Comparison of ENCODE assay signal across 24 cellular contexts in the genomic region with DNA sequence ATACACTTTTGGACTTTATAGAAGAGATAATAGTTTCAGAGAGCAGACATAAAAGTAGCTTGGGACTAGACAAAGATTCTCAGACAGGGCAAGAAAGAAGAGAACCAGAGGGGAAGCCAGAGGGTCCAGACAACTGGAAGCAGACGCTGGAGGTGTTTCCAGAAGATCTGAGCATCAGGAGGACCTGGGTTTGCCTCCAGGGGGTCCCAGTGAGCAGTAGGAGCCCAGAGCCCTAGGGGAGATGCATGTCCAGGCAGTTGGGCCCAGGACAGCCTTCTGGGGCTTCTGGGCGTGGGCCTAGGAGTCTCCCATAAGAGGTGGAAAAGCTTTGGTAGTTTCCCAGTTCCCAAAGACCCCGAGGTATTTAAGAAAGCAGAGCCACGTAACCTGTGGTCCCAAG.
DNase-seq lines count a peak whose midpoint lies in the region; ATAC-seq and TF ChIP-seq lines count a peak whose summit lies in the region.
"Had no signal": no experiment of that assay in that cellular context is flagged by ENCODE, and none has a peak within 500 bp of the region (broad histone marks: within the 10 kb centered on the region; RNA-seq: fewer than 3 reads in every experiment).

No MANE protein-coding gene starts in this region.

- no peak overlapping the region for H3K9ac ChIP-seq in SK-N-SH

- H3K27me3 ChIP-seq in SK-N-SH (ENCODE audit: insufficient read depth) (no peaks in the 10 kb centered on the region), GM06990 (replicated peaks; ENCODE audit: control insufficient read depth, insufficient read depth, low read length) (no peaks in the 10 kb centered on the region)
- H3K27me3 ChIP-seq: esophagus muscularis mucosa, hepatocyte, neutrophil, suprapubic skin had no signal

- H3K9me3 Mint-ChIP-seq in natural killer cell treated with Interleukin-12 subunit alpha and Interleukin-12 subunit beta and Interleukin-15 and Interleukin-18, amount 100 ng/mL, for 72 hours: no peaks in the 10 kb centered on the region
- H3K9me3 Mint-ChIP-seq in MCF 10A (ENCODE audit: unreplicated experiment): peaks cover 28% of the 10 kb centered on the region
- H3K9me3 Mint-ChIP-seq: activated naive CD8-positive, alpha-beta T cell treated with anti-CD3 and anti-CD28 coated beads, Interleukin-2, amount 10 ng/mL, durations not matched to agents 7 days and 5 days; CD4-positive, alpha-beta T cell had no signal

- H3K4me2 ChIP-seq in SK-N-SH: no peak overlapping the region
- no peak overlapping the region for H3K4me2 ChIP-seq in OCI-LY7 (ENCODE audit: low read length)
- H3K4me2 ChIP-seq: hepatocyte had no signal

- 66% methylated on average over 3 of the region's 4 CpGs for WGBS in SK-N-SH (ENCODE audit: low lambda C conversion rate)

- H3K27ac Mint-ChIP-seq in natural killer cell treated with Interleukin-12 subunit alpha and Interleukin-12 subunit beta and Interleukin-15 and Interleukin-18, amount 100 ng/mL, for 72 hours: peak overlapping the region; percentile 17 to 50
- no peak overlapping the region for H3K27ac Mint-ChIP-seq in MCF 10A (ENCODE audit: low read depth, unreplicated experiment)
- H3K27ac Mint-ChIP-seq: activated naive CD8-positive, alpha-beta T cell treated with anti-CD3 and anti-CD28 coated beads, Interleukin-2, amount 10 ng/mL, durations not matched to agents 7 days and 5 days; CD4-positive, alpha-beta T cell; memory B cell had no signal

- no peak overlapping the region for H2AFZ ChIP-seq in SK-N-SH (ENCODE audit: low read depth)
- H2AFZ ChIP-seq in OCI-LY7 (ENCODE audit: low read length): no peak overlapping the region
- H2AFZ ChIP-seq: hepatocyte had no signal

- H3K79me2 ChIP-seq in SK-N-SH (ENCODE audit: insufficient read depth) (no peaks in the 10 kb centered on the region), OCI-LY7 (ENCODE audit: insufficient read depth, low read depth, low read length) (no peaks in the 10 kb centered on the region)
- H3K79me2 ChIP-seq: hepatocyte had no signal

- H3K4me3 ChIP-seq in SK-N-SH (ENCODE audit: low read depth in 2 of 2, low read length in 1 of 2) (no peak overlapping the region), GM06990 (replicated peaks; ENCODE audit: low read depth, low read length) (no peak overlapping the region), OCI-LY7 (ENCODE audit: low read depth, low read length, poor library complexity, severe bottlenecking) (no peak overlapping the region)
- H3K4me3 ChIP-seq: esophagus muscularis mucosa, hepatocyte, suprapubic skin had no signal

- ATAC-seq in SK-N-SH treated with all-trans-retinoic acid at 6 μM for 48 hours: no peak
- no peak for ATAC-seq in natural killer cell treated with Interleukin-12 subunit alpha and Interleukin-12 subunit beta and Interleukin-15 and Interleukin-18, amount 100 ng/mL, for 72 hours
- no peak for ATAC-seq in activated CD4-positive, CD25-positive, alpha-beta regulatory T cell treated with anti-CD3 and anti-CD28 coated beads, Interleukin-2, amount 50 U/mL, for 24 hours

- H3K4me1 ChIP-seq in SK-N-SH (ENCODE audit: control insufficient read depth in 1 of 2, insufficient read depth in 2 of 2, low read depth in 1 of 2, low read length in 1 of 2) (peaks cover 0 to 3% of the 10 kb centered on the region in 2 experiments; a peak in 2 of 4 replicates), OCI-LY7 (ENCODE audit: insufficient read depth, low read length, poor library complexity, severe bottlenecking) (peaks cover 35% of the 10 kb centered on the region)
- H3K4me1 ChIP-seq: esophagus muscularis mucosa, suprapubic skin had no signal

- H3F3A ChIP-seq in SK-N-SH (replicated peaks; ENCODE audit: insufficient read depth): no peaks in the 10 kb centered on the region

- no peak overlapping the region for H3K4me3 Mint-ChIP-seq in natural killer cell treated with Interleukin-12 subunit alpha and Interleukin-12 subunit beta and Interleukin-15 and Interleukin-18, amount 100 ng/mL, for 72 hours
- H3K4me3 Mint-ChIP-seq in MCF 10A (ENCODE audit: unreplicated experiment): no peak overlapping the region
- H3K4me3 Mint-ChIP-seq: CD4-positive, alpha-beta T cell; memory B cell had no signal

- H3K27me3 Mint-ChIP-seq in natural killer cell treated with Interleukin-12 subunit alpha and Interleukin-12 subunit beta and Interleukin-15 and Interleukin-18, amount 100 ng/mL, for 72 hours: no peaks in the 10 kb centered on the region
- H3K27me3 Mint-ChIP-seq in MCF 10A (ENCODE audit: insufficient read depth, unreplicated experiment): no peaks in the 10 kb centered on the region
- H3K27me3 Mint-ChIP-seq: activated naive CD8-positive, alpha-beta T cell treated with anti-CD3 and anti-CD28 coated beads, Interleukin-2, amount 10 ng/mL, durations not matched to agents 7 days and 5 days; CD4-positive, alpha-beta T cell had no signal

- CTCF ChIA-PET in SK-N-SH (lab: Yijun Ruan, JAX) (interaction anchor here (0.9 to 1.4 kb wide), 2 partner anchors 13 to 15 kb away, joined by 3 read pairs; no protein-coding TSS in a partner anchor), OCI-LY7 (lab: Charles Lee; ENCODE audit: unreplicated experiment) (interaction anchor here (0.6 kb wide), 1 partner anchor 592 kb away, joined by 20 read pairs; no protein-coding TSS in a partner anchor), MCF 10A (lab: Yijun Ruan, JAX) (interaction anchor here (1.0 kb wide), 1 partner anchor 176 kb away, joined by 3 read pairs; no protein-coding TSS in a partner anchor)

- no peaks in the 10 kb centered on the region for H3K36me3 ChIP-seq in SK-N-SH (replicated peaks in 1 of 2; ENCODE audit: control insufficient read depth in 1 of 2, insufficient read depth in 2 of 2, low read length in 1 of 2)
- no peaks in the 10 kb centered on the region for H3K36me3 ChIP-seq in GM06990 (ENCODE audit: control insufficient read depth, insufficient read depth, low read length)
- H3K36me3 ChIP-seq in OCI-LY7 (ENCODE audit: insufficient read depth, low read length): no peaks in the 10 kb centered on the region
- H3K36me3 ChIP-seq: esophagus muscularis mucosa, neutrophil, suprapubic skin had no signal

- intact Hi-C loops in OCI-LY7 (cut with micrococcal nuclease; ENCODE audit: unreplicated experiment): loop anchor here (5.0 kb wide), 1 partner anchor 92 kb away; no protein-coding TSS in a partner anchor
- intact Hi-C loops in MCF 10A (cut with micrococcal nuclease): no loop called here

- no peaks in the 10 kb centered on the region for H3K36me3 Mint-ChIP-seq in natural killer cell treated with Interleukin-12 subunit alpha and Interleukin-12 subunit beta and Interleukin-15 and Interleukin-18, amount 100 ng/mL, for 72 hours
- H3K36me3 Mint-ChIP-seq in MCF 10A (ENCODE audit: insufficient read depth, unreplicated experiment): no peaks in the 10 kb centered on the region

- peaks cover 55 to 73% of the 10 kb centered on the region in 2 donors for H3K4me1 Mint-ChIP-seq in natural killer cell treated with Interleukin-12 subunit alpha and Interleukin-12 subunit beta and Interleukin-15 and Interleukin-18, amount 100 ng/mL, for 72 hours (ENCODE audit: low read depth in 2 of 2)
- H3K4me1 Mint-ChIP-seq in MCF 10A (ENCODE audit: insufficient read depth, unreplicated experiment): no peaks in the 10 kb centered on the region

- H3K9me3 ChIP-seq in SK-N-SH (no peaks in the 10 kb centered on the region), OCI-LY7 (ENCODE audit: low read length) (no peaks in the 10 kb centered on the region)
- H3K9me3 ChIP-seq: esophagus muscularis mucosa, neutrophil, suprapubic skin had no signal

- POLR2A ChIA-PET in SK-N-SH (lab: Yijun Ruan, JAX) (no interaction called here), OCI-LY7 (lab: Charles Lee) (interaction anchor here (0.9 kb wide), 1 partner anchor 40 kb away, joined by 5 read pairs; no protein-coding TSS in a partner anchor), MCF 10A (lab: Yijun Ruan, JAX) (interaction anchor here (0.6 kb wide), 1 partner anchor 116 kb away, joined by 3 read pairs; no protein-coding TSS in a partner anchor)

- no peak for TF ChIP-seq RAD21 in SK-N-SH (IDR thresholded peaks at IDR 0.05; ENCODE audit: low read length)

- TF ChIP-seq EP300 in SK-N-SH (IDR thresholded peaks at IDR 0.05; ENCODE audit: borderline replicate concordance in 1 of 2, low read depth in 1 of 2, low read length in 1 of 2): no peak

- no peak for DNase-seq in SK-N-SH
- DNase-seq in GM06990 (ENCODE audit: extremely low read depth, insufficient read length): no peak
- DNase-seq in OCI-LY7 (ENCODE audit: low spot score): no peak
- no peak for DNase-seq in natural killer cell treated with Interleukin-12 subunit alpha and Interleukin-12 subunit beta and Interleukin-15 and Interleukin-18, amount 100 ng/mL, for 72 hours (ENCODE audit: low spot score)
- DNase-seq in MCF 10A (ENCODE audit: unreplicated experiment): no peak
- DNase-seq in kidney tubule cell (ENCODE audit: low spot score): no peak
- DNase-seq: 8988T; activated naive CD8-positive, alpha-beta T cell treated with anti-CD3 and anti-CD28 coated beads, Interleukin-2, amount 10 ng/mL, durations not matched to agents 7 days and 5 days; caudate nucleus; CD4-positive, alpha-beta T cell; HCEC 1CT; KBM-7; NCI-H146; NCI-H510A; Right ventricle myocardium superior; stimulated activated naive CD4-positive, alpha-beta T cell; T1000 had no signal

- H3K27ac ChIP-seq in SK-N-SH (ENCODE audit: low read depth in 2 of 2, low read length in 1 of 2) (no peak overlapping the region), OCI-LY7 (ENCODE audit: low read depth, low read length, poor library complexity, severe bottlenecking) (no peak overlapping the region)
- H3K27ac ChIP-seq: esophagus muscularis mucosa, hepatocyte, neutrophil, suprapubic skin had no signal

- H4K20me1 ChIP-seq in SK-N-SH (ENCODE audit: insufficient read depth) (no peaks in the 10 kb centered on the region), OCI-LY7 (ENCODE audit: insufficient read depth, low read length) (no peaks in the 10 kb centered on the region)

- H3K9me2 ChIP-seq in SK-N-SH (no peaks in the 10 kb centered on the region), OCI-LY7 (ENCODE audit: insufficient read depth, low read length) (no peaks in the 10 kb centered on the region)

- BruUV-seq in OCI-LY7 (replicated peaks; lab: Mats Ljungman, UMichigan) (no TSS peak), MCF 10A (replicated peaks; lab: Mats Ljungman, UMichigan) (no TSS peak)

- TF ChIP-seq CTCF in SK-N-SH (IDR thresholded peaks at IDR 0.05): peak; percentile 13; the same call in 1 of the 2 replicates
- TF ChIP-seq CTCF in GM06990 (IDR thresholded peaks at IDR 0.05; ENCODE audit: insufficient read depth, low read length, poor library complexity, severe bottlenecking): peak; percentile 5
- TF ChIP-seq CTCF in OCI-LY7 (conservative IDR thresholded peaks at IDR 0.05; ENCODE audit: low read length): peak; percentile 45
- no peak for TF ChIP-seq CTCF in MCF 10A (IDR thresholded peaks at IDR 0.05; ENCODE audit: unreplicated experiment)

TF ChIP-seq in SK-N-SH, 30 proteins besides CTCF, POLR2A, EP300 and RAD21 (continues in another document):
- no peak for TF ChIP-seq TEAD4 (IDR thresholded peaks at IDR 0.05; ENCODE audit: borderline replicate concordance, insufficient read depth)

TF ChIP-seq in SK-N-SH treated with all-trans-retinoic acid at 6 μM for 48 hours, 23 proteins besides CTCF, POLR2A, EP300 and RAD21 (continues in another document):
- TF ChIP-seq ARNTL (CRISPR knock-in tag; IDR thresholded peaks at IDR 0.05; ENCODE audit: borderline replicate concordance, low read depth) (no peak), OSR1 (CRISPR knock-in tag; IDR thresholded peaks at IDR 0.05) (no peak), ISL1 (CRISPR knock-in tag; IDR thresholded peaks at IDR 0.05) (no peak), ZNF8 (CRISPR knock-in tag; IDR thresholded peaks at IDR 0.05) (no peak)
